9 cellular contexts compared by ENCODE assay signal in the genomic region with DNA sequence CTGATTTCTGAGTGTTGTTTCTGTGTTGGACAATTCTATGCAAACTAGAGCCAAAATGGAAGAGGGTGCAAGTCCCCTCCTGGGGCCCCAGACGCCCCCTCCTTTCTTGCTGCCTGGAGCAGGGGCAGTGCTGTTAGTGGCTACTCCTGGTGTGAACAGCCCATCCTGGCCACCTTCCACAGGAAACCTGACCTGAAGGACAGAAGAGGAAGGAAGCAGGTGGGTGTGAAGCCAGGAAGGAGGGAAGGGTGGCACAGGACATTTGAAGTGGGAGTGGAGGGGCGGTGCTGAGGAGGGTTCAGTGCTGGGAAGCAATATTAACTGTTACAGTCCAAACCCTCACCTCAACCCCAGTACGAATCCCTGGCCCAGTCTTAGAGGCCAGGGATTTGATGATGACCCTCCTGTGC. TPM values are rescaled to one million over a fixed set of nuclear protein-coding genes. Genes with fewer than 3 reads are reported as not detected.
DNase-seq lines count a peak whose midpoint lies in the region; ATAC-seq and TF ChIP-seq lines count a peak whose summit lies in the region.
"Had no signal": no experiment of that assay in that cellular context is flagged by ENCODE, and none has a peak within 500 bp of the region (broad histone marks: within the 10 kb centered on the region; RNA-seq: fewer than 3 reads in every experiment).

No MANE protein-coding gene starts in this region.

- H3K36me3 Mint-ChIP-seq in T-helper 17 cell (ENCODE audit: low read depth) (no peaks in the 10 kb centered on the region), osteocyte (ENCODE audit: unreplicated experiment) (peaks cover 2% of the 10 kb centered on the region)

- H3K4me3 ChIP-seq in fibroblast of villous mesenchyme (ENCODE audit: low read depth, low read length), result peak overlapping the region; percentile 78
- H3K4me3 ChIP-seq: SJSA1 had no signal

- peaks cover 19% of the 10 kb centered on the region for H3K4me1 Mint-ChIP-seq in T-helper 17 cell
- peaks cover 28% of the 10 kb centered on the region for H3K4me1 Mint-ChIP-seq in osteocyte (ENCODE audit: unreplicated experiment)

- H3K27me3 Mint-ChIP-seq in T-helper 17 cell (peaks cover 5% of the 10 kb centered on the region), osteocyte (ENCODE audit: unreplicated experiment) (no peaks in the 10 kb centered on the region)

- ATAC-seq in T-helper 17 cell, result no peak
- ATAC-seq in GM19452 (IDR thresholded peaks at IDR 0.05; ENCODE audit: unreplicated experiment), result no peak

- H3K27ac Mint-ChIP-seq in T-helper 17 cell (no peak overlapping the region), osteocyte (ENCODE audit: unreplicated experiment) (peak overlapping the region; percentile 27)

- H3K9me3 Mint-ChIP-seq in osteocyte (ENCODE audit: unreplicated experiment), result no peaks in the 10 kb centered on the region

- in situ Hi-C loops in GM13976 (cut with MboI; ENCODE audit: low sequenced_read_pairs, unreplicated experiment), result no loop called here

- DNase-seq in GM10266 (ENCODE audit: extremely low spot score) (peak; percentile 18), T-helper 17 cell (no peak), fibroblast of villous mesenchyme (ENCODE audit: low read depth) (no peak), osteocyte (ENCODE audit: extremely low spot score, unreplicated experiment) (no peak), dedifferentiated amniotic fluid mesenchymal stem cell (ENCODE audit: extremely low spot score) (no peak), GM13976 (ENCODE audit: low spot score) (no peak), COR-L47 (lab: John Stamatoyannopoulos, UW) (no peak)

- TF ChIP-seq CTCF in GM10266 (IDR thresholded peaks at IDR 0.05; ENCODE audit: control insufficient read depth, insufficient read depth, low read depth, missing control alignments), result no peak
- TF ChIP-seq CTCF in fibroblast of villous mesenchyme (IDR thresholded peaks at IDR 0.05; ENCODE audit: insufficient read depth, low read depth, low read length), result no peak
- TF ChIP-seq CTCF in osteocyte (IDR thresholded peaks at IDR 0.05), result no peak
- no peak for TF ChIP-seq CTCF in GM13976 (IDR thresholded peaks at IDR 0.05; ENCODE audit: borderline replicate concordance, control extremely low read depth, extremely low read depth, insufficient read depth, missing control alignments)

- H3K4me3 Mint-ChIP-seq in T-helper 17 cell, result peak overlapping the region; percentile 82
- peak overlapping the region; percentile 58 for H3K4me3 Mint-ChIP-seq in osteocyte (ENCODE audit: unreplicated experiment)

- H3K9me3 ChIP-seq in T-helper 17 cell (ENCODE audit: control insufficient read depth, low read length, poor library complexity, severe bottlenecking), result no peaks in the 10 kb centered on the region
- H3K9me3 ChIP-seq: SJSA1 had no signal

RNA-seq across cellular contexts. Expression of gene PRICKLE4, which starts 0.7 kb away (rescaled TPM):
- total RNA-seq in T-helper 17 cell (not detected), fibroblast of villous mesenchyme (0.64 and 0.86 TPM in 2 replicates), osteocyte (1.9 and 2.3 TPM in 2 replicates)
- total RNA-seq: SJSA1 had no signal

RNA-seq across cellular contexts. Expression of gene FRS3, which starts 1.6 kb away (rescaled TPM):
- total RNA-seq in T-helper 17 cell (1 to 10 TPM; 5.2 to 6.9 TPM), fibroblast of villous mesenchyme (1.3 TPM in 2 replicates), osteocyte (3.4 and 3.9 TPM in 2 replicates)

RNA-seq across cellular contexts. Expression of gene TOMM6, which starts 6.2 kb away (rescaled TPM):
- 100 to 1,000 TPM in 1 of 2 donors, 10 to 100 TPM in 1; 99.1 to 111 TPM for total RNA-seq in T-helper 17 cell
- total RNA-seq in fibroblast of villous mesenchyme, result 67.3 and 70.0 TPM in 2 replicates
- 133 TPM in 2 replicates for total RNA-seq in osteocyte

RNA-seq across cellular contexts. Expression of gene PGC, which starts 34.1 kb away (rescaled TPM):
- total RNA-seq in T-helper 17 cell (not detected), fibroblast of villous mesenchyme (not detected in 2 replicates), osteocyte (not detected in 2 replicates)
- total RNA-seq: SJSA1 had no signal

RNA-seq across cellular contexts. Expression of gene TFEB, which starts 45.9 kb away (rescaled TPM):
- 10 to 100 TPM; 17.6 to 18.9 TPM for total RNA-seq in T-helper 17 cell
- 3.0 and 5.2 TPM in 2 replicates for total RNA-seq in fibroblast of villous mesenchyme
- 8.9 and 11.1 TPM in 2 replicates for total RNA-seq in osteocyte
